ENCODE assay signal across 2 cellular contexts in the genomic region with DNA sequence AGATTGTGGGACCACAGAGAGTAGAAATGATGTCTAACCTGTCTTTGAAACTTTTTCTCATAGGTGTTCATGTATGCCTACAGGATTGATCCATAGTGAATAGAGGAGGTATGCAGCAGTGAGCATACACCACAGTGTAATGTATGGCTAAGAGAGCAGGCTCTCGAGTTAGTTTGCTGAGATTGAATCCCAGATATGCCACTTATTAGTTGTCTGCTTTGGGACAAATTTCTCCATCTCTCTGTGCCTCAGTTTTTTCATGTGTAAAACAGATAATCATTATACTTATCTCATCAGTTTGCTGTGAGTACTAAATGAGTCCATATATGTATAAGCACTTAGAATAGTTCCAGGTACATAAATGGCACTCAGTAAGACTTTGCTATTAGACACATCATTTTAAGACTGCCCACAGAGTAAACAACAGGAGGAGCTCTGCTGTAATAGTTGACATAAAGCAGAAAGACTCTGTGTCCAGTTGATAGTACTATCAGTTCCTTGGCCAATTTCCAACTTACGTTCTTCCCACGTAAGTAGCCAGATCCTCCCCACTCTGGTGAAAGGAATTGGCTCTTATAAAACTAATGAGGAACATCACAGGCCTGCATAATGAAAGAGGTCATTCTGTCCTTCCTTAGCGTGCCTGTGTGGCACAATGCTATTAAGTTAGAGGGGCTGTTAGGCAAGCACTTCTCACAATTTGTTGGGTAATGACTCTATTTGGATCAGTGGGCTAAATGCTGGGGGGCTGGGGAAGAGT.
TF ChIP-seq lines count a peak whose summit lies in the region.

No MANE protein-coding gene starts in this region.

TF ChIP-seq in liver, 16 proteins besides CTCF, POLR2A, EP300 and RAD21 (continued from another document):
- TF ChIP-seq FOXA2 (IDR thresholded peaks at IDR 0.05) = peak; percentile 79
- TF ChIP-seq, protein P1, sequence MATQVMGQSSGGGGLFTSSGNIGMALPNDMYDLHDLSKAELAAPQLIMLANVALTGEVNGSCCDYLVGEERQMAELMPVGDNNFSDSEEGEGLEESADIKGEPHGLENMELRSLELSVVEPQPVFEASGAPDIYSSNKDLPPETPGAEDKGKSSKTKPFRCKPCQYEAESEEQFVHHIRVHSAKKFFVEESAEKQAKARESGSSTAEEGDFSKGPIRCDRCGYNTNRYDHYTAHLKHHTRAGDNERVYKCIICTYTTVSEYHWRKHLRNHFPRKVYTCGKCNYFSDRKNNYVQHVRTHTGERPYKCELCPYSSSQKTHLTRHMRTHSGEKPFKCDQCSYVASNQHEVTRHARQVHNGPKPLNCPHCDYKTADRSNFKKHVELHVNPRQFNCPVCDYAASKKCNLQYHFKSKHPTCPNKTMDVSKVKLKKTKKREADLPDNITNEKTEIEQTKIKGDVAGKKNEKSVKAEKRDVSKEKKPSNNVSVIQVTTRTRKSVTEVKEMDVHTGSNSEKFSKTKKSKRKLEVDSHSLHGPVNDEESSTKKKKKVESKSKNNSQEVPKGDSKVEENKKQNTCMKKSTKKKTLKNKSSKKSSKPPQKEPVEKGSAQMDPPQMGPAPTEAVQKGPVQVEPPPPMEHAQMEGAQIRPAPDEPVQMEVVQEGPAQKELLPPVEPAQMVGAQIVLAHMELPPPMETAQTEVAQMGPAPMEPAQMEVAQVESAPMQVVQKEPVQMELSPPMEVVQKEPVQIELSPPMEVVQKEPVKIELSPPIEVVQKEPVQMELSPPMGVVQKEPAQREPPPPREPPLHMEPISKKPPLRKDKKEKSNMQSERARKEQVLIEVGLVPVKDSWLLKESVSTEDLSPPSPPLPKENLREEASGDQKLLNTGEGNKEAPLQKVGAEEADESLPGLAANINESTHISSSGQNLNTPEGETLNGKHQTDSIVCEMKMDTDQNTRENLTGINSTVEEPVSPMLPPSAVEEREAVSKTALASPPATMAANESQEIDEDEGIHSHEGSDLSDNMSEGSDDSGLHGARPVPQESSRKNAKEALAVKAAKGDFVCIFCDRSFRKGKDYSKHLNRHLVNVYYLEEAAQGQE (IDR thresholded peaks at IDR 0.05) = no peak
- peak; percentile 60 for TF ChIP-seq NR2F2 (IDR thresholded peaks at IDR 0.05)
- no peak for TF ChIP-seq TAF1 (conservative IDR thresholded peaks at IDR 0.05)
- peak in 1 of 2 donors; percentile 30 for TF ChIP-seq HNF4A (conservative IDR thresholded peaks at IDR 0.05)

TF ChIP-seq in HepG2, 621 proteins besides CTCF, POLR2A, EP300 and RAD21 (continued from another document):
- TF ChIP-seq, protein P2, sequence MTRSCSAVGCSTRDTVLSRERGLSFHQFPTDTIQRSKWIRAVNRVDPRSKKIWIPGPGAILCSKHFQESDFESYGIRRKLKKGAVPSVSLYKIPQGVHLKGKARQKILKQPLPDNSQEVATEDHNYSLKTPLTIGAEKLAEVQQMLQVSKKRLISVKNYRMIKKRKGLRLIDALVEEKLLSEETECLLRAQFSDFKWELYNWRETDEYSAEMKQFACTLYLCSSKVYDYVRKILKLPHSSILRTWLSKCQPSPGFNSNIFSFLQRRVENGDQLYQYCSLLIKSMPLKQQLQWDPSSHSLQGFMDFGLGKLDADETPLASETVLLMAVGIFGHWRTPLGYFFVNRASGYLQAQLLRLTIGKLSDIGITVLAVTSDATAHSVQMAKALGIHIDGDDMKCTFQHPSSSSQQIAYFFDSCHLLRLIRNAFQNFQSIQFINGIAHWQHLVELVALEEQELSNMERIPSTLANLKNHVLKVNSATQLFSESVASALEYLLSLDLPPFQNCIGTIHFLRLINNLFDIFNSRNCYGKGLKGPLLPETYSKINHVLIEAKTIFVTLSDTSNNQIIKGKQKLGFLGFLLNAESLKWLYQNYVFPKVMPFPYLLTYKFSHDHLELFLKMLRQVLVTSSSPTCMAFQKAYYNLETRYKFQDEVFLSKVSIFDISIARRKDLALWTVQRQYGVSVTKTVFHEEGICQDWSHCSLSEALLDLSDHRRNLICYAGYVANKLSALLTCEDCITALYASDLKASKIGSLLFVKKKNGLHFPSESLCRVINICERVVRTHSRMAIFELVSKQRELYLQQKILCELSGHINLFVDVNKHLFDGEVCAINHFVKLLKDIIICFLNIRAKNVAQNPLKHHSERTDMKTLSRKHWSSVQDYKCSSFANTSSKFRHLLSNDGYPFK (CRISPR knock-in tag; IDR thresholded peaks at IDR 0.05; ENCODE audit: borderline replicate concordance) = no peak
- TF ChIP-seq KDM5B (CRISPR knock-in tag; IDR thresholded peaks at IDR 0.05; ENCODE audit: borderline replicate concordance) = no peak
- TF ChIP-seq GABPB1 (CRISPR knock-in tag; IDR thresholded peaks at IDR 0.05) = no peak
- no peak for TF ChIP-seq KMT2A (CRISPR knock-in tag; IDR thresholded peaks at IDR 0.05)
- TF ChIP-seq SATB2 (CRISPR knock-in tag; IDR thresholded peaks at IDR 0.05) = no peak
- no peak for TF ChIP-seq ZMYM2 (CRISPR knock-in tag; IDR thresholded peaks at IDR 0.05)
- no peak for TF ChIP-seq ZNF24 (IDR thresholded peaks at IDR 0.05)
- no peak for TF ChIP-seq ZSCAN31 (CRISPR knock-in tag; IDR thresholded peaks at IDR 0.05; ENCODE audit: low read depth)
- TF ChIP-seq GATA4 (IDR thresholded peaks at IDR 0.05; ENCODE audit: borderline replicate concordance, low read depth) = no peak
